ENCODE assay signal across 1 cellular context in genomic region chr20:37257993-37258392, GRCh38.
TF ChIP-seq lines count a peak whose summit lies in the region.

No MANE protein-coding gene starts in this region.

TF ChIP-seq in WTC11, 78 proteins besides CTCF, POLR2A, EP300 and RAD21 (continued from another document):
- TF ChIP-seq PRDM15 (CRISPR knock-in tag; IDR thresholded peaks at IDR 0.05) (no peak), IRF1 (CRISPR knock-in tag; IDR thresholded peaks at IDR 0.05) (no peak), AFF4 (CRISPR knock-in tag; IDR thresholded peaks at IDR 0.05; ENCODE audit: borderline replicate concordance) (no peak), PRRX2 (CRISPR knock-in tag; IDR thresholded peaks at IDR 0.05) (no peak), SMAD3 (CRISPR knock-in tag; IDR thresholded peaks at IDR 0.05; ENCODE audit: borderline replicate concordance) (no peak), AR (CRISPR knock-in tag; IDR thresholded peaks at IDR 0.05) (no peak), CREM (CRISPR knock-in tag; IDR thresholded peaks at IDR 0.05) (no peak), ATF1 (CRISPR knock-in tag; IDR thresholded peaks at IDR 0.05) (no peak), IRF2 (CRISPR knock-in tag; IDR thresholded peaks at IDR 0.05; ENCODE audit: borderline replicate concordance, low read depth) (no peak), JUN (CRISPR knock-in tag; IDR thresholded peaks at IDR 0.05) (no peak)
